Comparison of ENCODE assay signal across 8 cellular contexts in the genomic region with DNA sequence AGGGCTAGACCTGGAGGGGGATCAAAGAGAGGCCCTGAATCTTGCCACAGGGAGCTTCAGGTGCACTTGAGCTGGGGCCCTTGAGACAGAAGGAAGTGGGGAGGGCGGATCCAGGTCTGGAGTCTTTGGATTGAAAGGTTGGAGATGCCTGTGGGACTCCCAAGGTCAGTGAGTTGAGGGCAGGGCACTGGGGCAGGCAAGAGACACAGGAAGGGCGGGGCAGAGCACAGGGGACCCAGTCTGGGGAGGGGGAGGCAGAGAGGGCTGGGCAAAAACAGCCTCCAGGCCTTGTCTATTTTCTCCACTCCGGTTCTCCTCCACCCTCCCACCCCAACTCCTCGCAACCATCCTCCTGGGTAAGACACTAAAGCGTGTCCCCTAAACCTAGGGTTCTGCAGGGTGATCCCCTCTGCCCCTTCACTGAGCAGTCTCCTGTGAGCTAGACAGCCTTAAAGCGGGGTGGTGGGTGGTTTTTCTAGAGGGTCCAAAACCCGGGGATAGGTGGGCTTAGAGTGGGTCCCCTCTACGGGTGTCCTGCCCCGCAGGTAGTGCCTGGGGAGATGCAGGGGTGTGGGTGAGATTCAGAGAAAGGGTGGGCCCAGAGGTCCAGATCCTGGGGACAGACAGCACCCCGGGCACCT. TPM values are rescaled to one million over a fixed set of nuclear protein-coding genes. Genes with fewer than 3 reads are reported as not detected.
A peak's percentile ranks its signal among the peaks of the same experiment; 100 is the strongest.
DNase-seq lines count a peak whose midpoint lies in the region; ATAC-seq and TF ChIP-seq lines count a peak whose summit lies in the region.

No MANE protein-coding gene starts in this region.

- TF ChIP-seq CTCF in Calu3 (IDR thresholded peaks at IDR 0.05; ENCODE audit: unreplicated experiment) = no peak
- TF ChIP-seq CTCF in PC-3 (conservative IDR thresholded peaks at IDR 0.05; ENCODE audit: low read depth, low read length) = no peak
- no peak for TF ChIP-seq CTCF in omental fat pad (IDR thresholded peaks at IDR 0.05)

- intact Hi-C loops in Calu3 (cut with micrococcal nuclease; ENCODE audit: unreplicated experiment) (no loop called here), PC-3 (cut with micrococcal nuclease) (no loop called here)

- peak overlapping the region; percentile 60 for H3K4me2 ChIP-seq in PC-3 (ENCODE audit: low read length)

- peak overlapping the region; percentile 82 for H3K27ac Mint-ChIP-seq in Calu3 (ENCODE audit: unreplicated experiment)

- no peaks in the 10 kb centered on the region for H4K20me1 ChIP-seq in PC-3 (ENCODE audit: low read length)

- peaks cover 3% of the 10 kb centered on the region for H3F3A ChIP-seq in PC-3 (ENCODE audit: low read length, unreplicated experiment)

- POLR2A ChIA-PET in PC-3 (lab: Charles Lee; ENCODE audit: unreplicated experiment) = no interaction called here

- H3K9me3 ChIP-seq in PC-3 (ENCODE audit: low read length) = no peaks in the 10 kb centered on the region

- CTCF ChIA-PET in Calu3 (lab: Charles Lee) = interaction anchor here (1.1 to 1.7 kb wide), 2 partner anchors 12 to 33 kb away, joined by 4 to 20 read pairs; no protein-coding TSS in a partner anchor
- CTCF ChIA-PET in PC-3 (lab: Charles Lee) = no interaction called here

- peak overlapping the region; percentile 42 for H3K4me3 Mint-ChIP-seq in Calu3 (ENCODE audit: low read depth, unreplicated experiment)

- peak; percentile 2; the same call in 1 of the 2 replicates for ATAC-seq in PC-3
- peak; percentile 8 for ATAC-seq in omental fat pad (ENCODE audit: low FRiP score)
- no peak for ATAC-seq in HG03442 (IDR thresholded peaks at IDR 0.05; ENCODE audit: unreplicated experiment)

- H3K9ac ChIP-seq in PC-3 (ENCODE audit: low read length) = peak overlapping the region; percentile 55

- H3K27ac ChIP-seq in PC-3 (ENCODE audit: low read length) = peak overlapping the region; percentile 93
- peak overlapping the region; percentile 45 for H3K27ac ChIP-seq in epithelial cell of prostate

- no peaks in the 10 kb centered on the region for H3K9me2 ChIP-seq in PC-3 (replicated peaks; ENCODE audit: low read length)

- H3K9me3 Mint-ChIP-seq in Calu3 (ENCODE audit: low read depth, unreplicated experiment) = peaks cover 3% of the 10 kb centered on the region

- no peaks in the 10 kb centered on the region for H3K36me3 ChIP-seq in PC-3 (ENCODE audit: low read depth, low read length)

- H3K27me3 Mint-ChIP-seq in Calu3 (ENCODE audit: unreplicated experiment) = no peaks in the 10 kb centered on the region

- peaks cover 19% of the 10 kb centered on the region for H3K79me2 ChIP-seq in PC-3 (ENCODE audit: low read length)

- DNase-seq in Calu3 (no peak), PC-3 (no peak), epithelial cell of prostate (ENCODE audit: low read depth, low spot score) (no peak), omental fat pad (ENCODE audit: low spot score) (no peak), HPDE6-E6E7 (ENCODE audit: extremely low spot score) (no peak), NCI-H748 treated with DMSO at 0.1 percent for 48 hours (lab: John Stamatoyannopoulos, UW) (no peak), NCI-H510A (lab: John Stamatoyannopoulos, UW) (no peak)

- H3K4me1 Mint-ChIP-seq in Calu3 (ENCODE audit: low read depth, unreplicated experiment) = peaks cover 52% of the 10 kb centered on the region

- no TSS peak for BruUV-seq in Calu3 (replicated peaks; lab: Mats Ljungman, UMichigan)
- BruUV-seq in PC-3 (replicated peaks; lab: Mats Ljungman, UMichigan) = no TSS peak

- peak overlapping the region; percentile 65; the same call in 1 of the 2 replicates for H2AFZ ChIP-seq in PC-3 (ENCODE audit: low read length)

- no peaks in the 10 kb centered on the region for H3K27me3 ChIP-seq in PC-3 (ENCODE audit: low read length)

- peaks cover 29% of the 10 kb centered on the region for H3K4me1 ChIP-seq in PC-3 (ENCODE audit: insufficient read depth, low read length)

- peaks cover 47% of the 10 kb centered on the region for H3K36me3 Mint-ChIP-seq in Calu3 (ENCODE audit: insufficient read depth, unreplicated experiment)

- peak overlapping the region; percentile 35; the same call in 1 of the 2 replicates for H3K4me3 ChIP-seq in PC-3 (ENCODE audit: low read length)

RNA-seq across cellular contexts. Expression of a gene that starts 38.6 kb away (rescaled TPM):
- total RNA-seq in Calu3 (2022) (40.8 and 45.5 TPM in 2 replicates), PC-3 (2014; rRNA removed) (14.2 and 19.3 TPM in 2 replicates), omental fat pad (1 to 10 TPM; 1.3 to 5.9 (median 2.7) TPM)

RNA-seq across cellular contexts. Expression of a gene that starts 44.2 kb away (rescaled TPM):
- total RNA-seq in Calu3 (2022) = 61.2 and 63.4 TPM in 2 replicates
- 18.9 and 25.3 TPM in 2 replicates for total RNA-seq in PC-3 (2014; rRNA removed)
- total RNA-seq in omental fat pad = 10 to 100 TPM; 19.1 to 25.4 (median 19.5) TPM
